ENCODE assay signal across 8 cellular contexts in the genomic region with DNA sequence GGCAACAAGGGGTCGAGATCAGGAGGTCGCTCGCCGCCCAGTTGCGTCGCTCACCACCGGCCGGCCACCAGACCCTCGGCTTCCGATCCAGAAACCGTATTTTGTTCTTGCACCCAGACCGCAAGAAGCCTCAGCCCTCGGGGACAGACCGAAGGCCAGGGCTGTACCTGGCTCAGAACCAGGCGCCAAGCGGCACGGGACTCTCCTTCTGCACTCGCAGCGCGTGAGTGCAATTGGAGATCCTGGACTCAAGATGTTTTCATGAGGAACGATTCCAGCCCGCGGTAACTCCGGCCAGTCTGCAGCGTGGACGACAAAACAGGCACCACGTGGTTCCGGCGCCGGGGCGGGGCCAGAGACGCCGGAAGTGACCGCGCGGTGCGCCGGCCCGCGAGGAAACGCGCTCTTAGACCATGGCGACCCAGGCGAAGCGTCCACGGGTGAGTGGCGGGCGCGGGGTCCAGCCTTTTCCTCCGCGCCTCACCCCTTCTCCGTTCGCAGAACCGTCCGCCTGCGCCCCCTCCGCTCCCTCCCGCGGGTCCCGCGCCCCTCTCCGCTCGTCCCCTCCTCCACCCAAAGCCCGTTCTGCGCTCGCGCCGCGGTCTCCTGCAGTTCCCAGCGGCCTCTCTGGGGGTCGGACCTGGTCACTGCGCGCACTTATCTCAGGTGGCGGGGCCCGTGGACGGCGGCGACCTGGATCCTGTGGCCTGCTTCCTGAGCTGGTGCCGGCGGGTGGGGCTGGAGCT. TPM values are rescaled to one million over a fixed set of nuclear protein-coding genes. Genes with fewer than 3 reads are reported as not detected.
A peak's percentile ranks its signal among the peaks of the same experiment; 100 is the strongest.
DNase-seq lines count a peak whose midpoint lies in the region; ATAC-seq and TF ChIP-seq lines count a peak whose summit lies in the region.

A gene with protein sequence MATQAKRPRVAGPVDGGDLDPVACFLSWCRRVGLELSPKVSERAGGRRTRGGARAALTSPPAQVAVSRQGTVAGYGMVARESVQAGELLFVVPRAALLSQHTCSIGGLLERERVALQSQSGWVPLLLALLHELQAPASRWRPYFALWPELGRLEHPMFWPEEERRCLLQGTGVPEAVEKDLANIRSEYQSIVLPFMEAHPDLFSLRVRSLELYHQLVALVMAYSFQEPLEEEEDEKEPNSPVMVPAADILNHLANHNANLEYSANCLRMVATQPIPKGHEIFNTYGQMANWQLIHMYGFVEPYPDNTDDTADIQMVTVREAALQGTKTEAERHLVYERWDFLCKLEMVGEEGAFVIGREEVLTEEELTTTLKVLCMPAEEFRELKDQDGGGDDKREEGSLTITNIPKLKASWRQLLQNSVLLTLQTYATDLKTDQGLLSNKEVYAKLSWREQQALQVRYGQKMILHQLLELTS (plus strand): TSS at position 393 of the 746 bp plus-strand sequence. CDS start 21 bp downstream, at position 414.

- WGBS in testis, 2 donors: 0 to 1% methylated on average over 3 to 78 of the region's 80 CpGs

- peak within 1 kb of the TSS; percentile 63 for H3K4me2 ChIP-seq in KMS-11

- H3K36me3 Mint-ChIP-seq in activated naive CD4-positive, alpha-beta T cell treated with anti-CD3 and anti-CD28 coated beads, Interleukin-2, amount 50 U/mL, for 72 hours: peaks cover 4 to 9% of the 10 kb centered on the region in 2 donors

- H3K9me3 Mint-ChIP-seq in activated naive CD4-positive, alpha-beta T cell treated with anti-CD3 and anti-CD28 coated beads, Interleukin-2, amount 50 U/mL, for 72 hours: no peaks in the 10 kb centered on the region

- no peak for TF ChIP-seq POLR2A in testis (IDR thresholded peaks at IDR 0.05)

- peaks cover 34% of the 10 kb centered on the region for H3K79me2 ChIP-seq in KMS-11 (ENCODE audit: insufficient read depth, low read depth)

- intact Hi-C loops in testis (cut with DNase I; ENCODE audit: low total_unique reads): loop anchor here (10.0 kb wide), 1 partner anchor 120 kb away; no protein-coding TSS in a partner anchor

- H3K27me3 ChIP-seq in KMS-11 (ENCODE audit: insufficient read depth, low read depth): no peaks in the 10 kb centered on the region
- H3K27me3 ChIP-seq in testis: no peaks in the 10 kb centered on the region

- ATAC-seq in GM21723 (IDR thresholded peaks at IDR 0.05; ENCODE audit: unreplicated experiment) (peak; percentile 76), omental fat pad (ENCODE audit: low FRiP score) (peak; percentile 91)
- ATAC-seq in activated naive CD4-positive, alpha-beta T cell treated with anti-CD3 and anti-CD28 coated beads, Interleukin-2, amount 50 U/mL, for 72 hours: peak; percentile 76 to 94

- peak within 1 kb of the TSS; percentile 70 for H3K9ac ChIP-seq in KMS-11

- peak; percentile 83 for DNase-seq in EL
- peak; percentile 90 for DNase-seq in SK-N-DZ (ENCODE audit: low spot score)
- DNase-seq in activated naive CD4-positive, alpha-beta T cell treated with anti-CD3 and anti-CD28 coated beads, Interleukin-2, amount 50 U/mL, for 72 hours (ENCODE audit: low spot score in 2 of 2): peak; percentile 81 to 86
- DNase-seq in glomerular visceral epithelial cell (ENCODE audit: extremely low spot score): peak; percentile 80
- DNase-seq in omental fat pad (ENCODE audit: low spot score): peak; percentile 66
- peak; percentile 95 for DNase-seq in testis

- H3K27ac ChIP-seq in KMS-11: peak within 1 kb of the TSS; percentile 58
- H3K27ac ChIP-seq in testis: peak within 1 kb of the TSS; percentile 49 to 82

- H3K27ac Mint-ChIP-seq in activated naive CD4-positive, alpha-beta T cell treated with anti-CD3 and anti-CD28 coated beads, Interleukin-2, amount 50 U/mL, for 72 hours: peak within 1 kb of the TSS; percentile 84 to 97

- H2AFZ ChIP-seq in KMS-11 (ENCODE audit: low read depth): peak within 1 kb of the TSS; percentile 41

- no peaks in the 10 kb centered on the region for H4K20me1 ChIP-seq in KMS-11 (ENCODE audit: insufficient read depth)

- TF ChIP-seq CTCF in KMS-11 (conservative IDR thresholded peaks at IDR 0.05; ENCODE audit: low read depth, low read length): no peak
- TF ChIP-seq CTCF in omental fat pad (IDR thresholded peaks at IDR 0.05): no peak
- peak in 1 of 3 experiments; percentile 18 for TF ChIP-seq CTCF in testis (IDR thresholded peaks at IDR 0.05)

- H3K4me3 ChIP-seq in KMS-11 (IDR thresholded peaks at IDR 0.05; ENCODE audit: insufficient read depth, low read depth, low read length) (no peak within 1 kb of the TSS), testis (peak within 1 kb of the TSS; percentile 91 to 94)

- H3K9me3 ChIP-seq in testis: no peaks in the 10 kb centered on the region

- peaks cover 10% of the 10 kb centered on the region; the same call in 1 of the 2 replicates for H3K36me3 ChIP-seq in KMS-11 (ENCODE audit: insufficient read depth)
- H3K36me3 ChIP-seq in testis (ENCODE audit: low read depth, missing control alignments): no peaks in the 10 kb centered on the region

- H3K4me1 ChIP-seq in KMS-11 (ENCODE audit: low read depth, poor library complexity, severe bottlenecking) (peaks cover 56% of the 10 kb centered on the region), testis (peaks cover 4% of the 10 kb centered on the region)

RNA-seq across cellular contexts. Expression of the gene that starts here (rescaled TPM):
- polyA plus RNA-seq in SK-N-DZ (2014; cell fraction: cytosol; rRNA removed): 39.1 and 40.9 TPM in 2 replicates
- polyA plus RNA-seq in SK-N-DZ (2014; cell fraction: nucleus; rRNA removed): 179 and 180 TPM in 2 replicates
- 10 to 100 TPM; 10.6 to 13.9 TPM for total RNA-seq in activated naive CD4-positive, alpha-beta T cell treated with anti-CD3 and anti-CD28 coated beads, Interleukin-2, amount 50 U/mL, for 72 hours
- 10 to 100 TPM; 16.0 to 37.2 (median 19.0) TPM for total RNA-seq in omental fat pad
- total RNA-seq in testis: 10 to 100 TPM; 71.2 to 77.5 TPM
- polyA plus RNA-seq in testis (ENCODE audit: insufficient read depth, low read depth, low replicate concordance): 21.6 TPM
